Comparison of ENCODE assay signal across 17 cellular contexts in the genomic region with DNA sequence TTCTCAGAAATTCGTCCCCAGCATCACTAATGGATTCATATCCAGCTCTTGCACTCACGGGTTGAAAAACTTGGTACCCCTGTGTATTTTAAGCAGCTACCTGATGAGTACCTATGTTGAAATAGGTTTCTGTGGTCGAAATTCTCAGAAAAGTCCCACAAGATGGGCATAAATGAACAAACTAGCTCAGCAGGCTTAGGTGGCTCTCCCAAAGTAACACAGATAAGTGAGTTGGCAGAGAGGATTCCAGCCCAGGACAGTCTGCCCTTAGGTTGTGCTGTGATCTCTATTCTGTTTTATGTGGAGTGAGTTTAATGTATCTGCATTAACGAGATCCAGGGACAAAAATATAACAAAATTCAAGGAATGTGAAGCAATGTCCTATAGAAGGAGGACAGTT.
"Had no signal": no experiment of that assay in that cellular context is flagged by ENCODE, and none has a peak within 500 bp of the region (broad histone marks: within the 10 kb centered on the region; RNA-seq: fewer than 3 reads in every experiment).

No MANE protein-coding gene starts in this region.

- H3K4me1 Mint-ChIP-seq: naive thymus-derived CD8-positive, alpha-beta T cell had no signal

- H3K4me3 Mint-ChIP-seq: activated CD4-positive, alpha-beta T cell treated with anti-CD3 and anti-CD28 coated beads, Interleukin-2, amount 10 ng/mL, durations not matched to agents 7 days and 5 days; activated CD8-positive, alpha-beta T cell treated with anti-CD3 and anti-CD28 coated beads, Interleukin-2, amount 10 ng/mL, durations not matched to agents 7 days and 5 days; activated T-cell treated with anti-CD3 and anti-CD28 coated beads, Interleukin-2, amount 50 U/mL, for 4 hours; dendritic cell treated with granulocyte-macrophage colony-stimulating factor and Interleukin-4, amounts not matched to agents 40 ng/mL and 50 ng/mL, for 4 days; naive thymus-derived CD8-positive, alpha-beta T cell; stimulated activated naive CD8-positive, alpha-beta T cell treated with anti-CD3 and anti-CD28 coated beads, Interleukin-15, Interleukin-2, amounts not matched to agents 100 ng/mL and 50 ng/mL, for 24 hours had no signal

- H3K27me3 ChIP-seq: body of pancreas, cardiac muscle cell, heart right ventricle, tibial artery had no signal

- H3K36me3 ChIP-seq: cardiac muscle cell, heart right ventricle, tibial artery had no signal

- H3K27ac ChIP-seq: body of pancreas, cardiac muscle cell, tibial artery, VCaP had no signal

- H3K4me3 ChIP-seq: body of pancreas, cardiac muscle cell, heart right ventricle, lung, tibial artery had no signal

- H3K9me3 ChIP-seq: body of pancreas, tibial artery had no signal

- H3K27ac Mint-ChIP-seq: activated CD4-positive, alpha-beta T cell treated with anti-CD3 and anti-CD28 coated beads, Interleukin-2, amount 10 ng/mL, durations not matched to agents 7 days and 5 days; activated CD8-positive, alpha-beta T cell treated with anti-CD3 and anti-CD28 coated beads, Interleukin-2, amount 10 ng/mL, durations not matched to agents 7 days and 5 days; dendritic cell treated with granulocyte-macrophage colony-stimulating factor and Interleukin-4, amounts not matched to agents 40 ng/mL and 50 ng/mL, for 4 days; naive thymus-derived CD8-positive, alpha-beta T cell; progenitor cell of endocrine pancreas had no signal

- DNase-seq: activated effector memory CD4-positive, alpha-beta T cell treated with Interleukin-2 at 50 U/mL for 16 hours; anterior cingulate cortex; effector CD4-positive, alpha-beta T cell had no signal

- FAIRE-seq: endometrium had no signal

- H3K4me1 ChIP-seq: body of pancreas had no signal

- H3K9me3 Mint-ChIP-seq: activated CD4-positive, alpha-beta T cell treated with anti-CD3 and anti-CD28 coated beads, Interleukin-2, amount 10 ng/mL, durations not matched to agents 7 days and 5 days; activated T-cell treated with anti-CD3 and anti-CD28 coated beads, Interleukin-2, amount 50 U/mL, for 4 hours; dendritic cell treated with granulocyte-macrophage colony-stimulating factor and Interleukin-4, amounts not matched to agents 40 ng/mL and 50 ng/mL, for 4 days; stimulated activated naive CD8-positive, alpha-beta T cell treated with anti-CD3 and anti-CD28 coated beads, Interleukin-15, Interleukin-2, amounts not matched to agents 100 ng/mL and 50 ng/mL, for 24 hours had no signal

- H3K36me3 Mint-ChIP-seq: naive thymus-derived CD8-positive, alpha-beta T cell had no signal

- ATAC-seq: naive thymus-derived CD8-positive, alpha-beta T cell had no signal
